1 cellular context compared by ENCODE assay signal in the genomic region with DNA sequence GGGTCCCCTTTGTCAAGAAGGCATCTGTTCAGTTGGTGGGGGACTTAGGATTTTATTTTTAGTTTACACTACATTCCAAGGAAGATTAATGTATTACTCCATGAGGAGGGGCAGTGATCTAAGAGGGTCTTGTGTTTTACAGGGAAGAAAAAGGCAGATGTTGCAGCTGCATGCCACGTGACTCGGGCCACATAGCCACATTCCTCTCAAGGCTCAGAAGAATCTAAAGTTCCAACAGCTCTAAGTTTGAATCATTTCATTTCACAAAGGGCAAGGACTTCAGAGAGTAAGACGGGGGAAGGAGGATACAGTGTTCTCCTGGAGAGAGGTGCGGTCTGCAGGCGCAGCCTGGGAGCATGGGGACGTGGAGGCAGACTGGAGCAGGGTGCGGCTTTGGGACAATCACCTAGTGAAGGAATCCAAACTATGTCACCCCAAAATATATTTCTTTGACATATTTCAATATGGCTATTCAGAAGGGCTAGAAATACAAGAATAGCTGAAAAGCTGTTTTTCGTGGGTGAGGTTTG.
TF ChIP-seq lines count a peak whose summit lies in the region.

No MANE protein-coding gene starts in this region.

TF ChIP-seq in WTC11, 78 proteins besides CTCF, POLR2A, EP300 and RAD21 (continued from another document):
- TF ChIP-seq, protein P1, sequence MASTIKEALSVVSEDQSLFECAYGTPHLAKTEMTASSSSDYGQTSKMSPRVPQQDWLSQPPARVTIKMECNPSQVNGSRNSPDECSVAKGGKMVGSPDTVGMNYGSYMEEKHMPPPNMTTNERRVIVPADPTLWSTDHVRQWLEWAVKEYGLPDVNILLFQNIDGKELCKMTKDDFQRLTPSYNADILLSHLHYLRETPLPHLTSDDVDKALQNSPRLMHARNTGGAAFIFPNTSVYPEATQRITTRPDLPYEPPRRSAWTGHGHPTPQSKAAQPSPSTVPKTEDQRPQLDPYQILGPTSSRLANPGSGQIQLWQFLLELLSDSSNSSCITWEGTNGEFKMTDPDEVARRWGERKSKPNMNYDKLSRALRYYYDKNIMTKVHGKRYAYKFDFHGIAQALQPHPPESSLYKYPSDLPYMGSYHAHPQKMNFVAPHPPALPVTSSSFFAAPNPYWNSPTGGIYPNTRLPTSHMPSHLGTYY (CRISPR knock-in tag; IDR thresholded peaks at IDR 0.05): no peak
- TF ChIP-seq, protein P2, sequence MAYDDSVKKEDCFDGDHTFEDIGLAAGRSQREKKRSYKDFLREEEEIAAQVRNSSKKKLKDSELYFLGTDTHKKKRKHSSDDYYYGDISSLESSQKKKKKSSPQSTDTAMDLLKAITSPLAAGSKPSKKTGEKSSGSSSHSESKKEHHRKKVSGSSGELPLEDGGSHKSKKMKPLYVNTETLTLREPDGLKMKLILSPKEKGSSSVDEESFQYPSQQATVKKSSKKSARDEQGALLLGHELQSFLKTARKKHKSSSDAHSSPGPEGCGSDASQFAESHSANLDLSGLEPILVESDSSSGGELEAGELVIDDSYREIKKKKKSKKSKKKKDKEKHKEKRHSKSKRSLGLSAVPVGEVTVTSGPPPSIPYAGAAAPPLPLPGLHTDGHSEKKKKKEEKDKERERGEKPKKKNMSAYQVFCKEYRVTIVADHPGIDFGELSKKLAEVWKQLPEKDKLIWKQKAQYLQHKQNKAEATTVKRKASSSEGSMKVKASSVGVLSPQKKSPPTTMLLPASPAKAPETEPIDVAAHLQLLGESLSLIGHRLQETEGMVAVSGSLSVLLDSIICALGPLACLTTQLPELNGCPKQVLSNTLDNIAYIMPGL (CRISPR knock-in tag; IDR thresholded peaks at IDR 0.05): no peak
- TF ChIP-seq, protein P3, sequence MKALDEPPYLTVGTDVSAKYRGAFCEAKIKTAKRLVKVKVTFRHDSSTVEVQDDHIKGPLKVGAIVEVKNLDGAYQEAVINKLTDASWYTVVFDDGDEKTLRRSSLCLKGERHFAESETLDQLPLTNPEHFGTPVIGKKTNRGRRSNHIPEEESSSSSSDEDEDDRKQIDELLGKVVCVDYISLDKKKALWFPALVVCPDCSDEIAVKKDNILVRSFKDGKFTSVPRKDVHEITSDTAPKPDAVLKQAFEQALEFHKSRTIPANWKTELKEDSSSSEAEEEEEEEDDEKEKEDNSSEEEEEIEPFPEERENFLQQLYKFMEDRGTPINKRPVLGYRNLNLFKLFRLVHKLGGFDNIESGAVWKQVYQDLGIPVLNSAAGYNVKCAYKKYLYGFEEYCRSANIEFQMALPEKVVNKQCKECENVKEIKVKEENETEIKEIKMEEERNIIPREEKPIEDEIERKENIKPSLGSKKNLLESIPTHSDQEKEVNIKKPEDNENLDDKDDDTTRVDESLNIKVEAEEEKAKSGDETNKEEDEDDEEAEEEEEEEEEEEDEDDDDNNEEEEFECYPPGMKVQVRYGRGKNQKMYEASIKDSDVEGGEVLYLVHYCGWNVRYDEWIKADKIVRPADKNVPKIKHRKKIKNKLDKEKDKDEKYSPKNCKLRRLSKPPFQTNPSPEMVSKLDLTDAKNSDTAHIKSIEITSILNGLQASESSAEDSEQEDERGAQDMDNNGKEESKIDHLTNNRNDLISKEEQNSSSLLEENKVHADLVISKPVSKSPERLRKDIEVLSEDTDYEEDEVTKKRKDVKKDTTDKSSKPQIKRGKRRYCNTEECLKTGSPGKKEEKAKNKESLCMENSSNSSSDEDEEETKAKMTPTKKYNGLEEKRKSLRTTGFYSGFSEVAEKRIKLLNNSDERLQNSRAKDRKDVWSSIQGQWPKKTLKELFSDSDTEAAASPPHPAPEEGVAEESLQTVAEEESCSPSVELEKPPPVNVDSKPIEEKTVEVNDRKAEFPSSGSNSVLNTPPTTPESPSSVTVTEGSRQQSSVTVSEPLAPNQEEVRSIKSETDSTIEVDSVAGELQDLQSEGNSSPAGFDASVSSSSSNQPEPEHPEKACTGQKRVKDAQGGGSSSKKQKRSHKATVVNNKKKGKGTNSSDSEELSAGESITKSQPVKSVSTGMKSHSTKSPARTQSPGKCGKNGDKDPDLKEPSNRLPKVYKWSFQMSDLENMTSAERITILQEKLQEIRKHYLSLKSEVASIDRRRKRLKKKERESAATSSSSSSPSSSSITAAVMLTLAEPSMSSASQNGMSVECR (CRISPR knock-in tag; IDR thresholded peaks at IDR 0.05; ENCODE audit: borderline replicate concordance): no peak
- TF ChIP-seq, protein P4, sequence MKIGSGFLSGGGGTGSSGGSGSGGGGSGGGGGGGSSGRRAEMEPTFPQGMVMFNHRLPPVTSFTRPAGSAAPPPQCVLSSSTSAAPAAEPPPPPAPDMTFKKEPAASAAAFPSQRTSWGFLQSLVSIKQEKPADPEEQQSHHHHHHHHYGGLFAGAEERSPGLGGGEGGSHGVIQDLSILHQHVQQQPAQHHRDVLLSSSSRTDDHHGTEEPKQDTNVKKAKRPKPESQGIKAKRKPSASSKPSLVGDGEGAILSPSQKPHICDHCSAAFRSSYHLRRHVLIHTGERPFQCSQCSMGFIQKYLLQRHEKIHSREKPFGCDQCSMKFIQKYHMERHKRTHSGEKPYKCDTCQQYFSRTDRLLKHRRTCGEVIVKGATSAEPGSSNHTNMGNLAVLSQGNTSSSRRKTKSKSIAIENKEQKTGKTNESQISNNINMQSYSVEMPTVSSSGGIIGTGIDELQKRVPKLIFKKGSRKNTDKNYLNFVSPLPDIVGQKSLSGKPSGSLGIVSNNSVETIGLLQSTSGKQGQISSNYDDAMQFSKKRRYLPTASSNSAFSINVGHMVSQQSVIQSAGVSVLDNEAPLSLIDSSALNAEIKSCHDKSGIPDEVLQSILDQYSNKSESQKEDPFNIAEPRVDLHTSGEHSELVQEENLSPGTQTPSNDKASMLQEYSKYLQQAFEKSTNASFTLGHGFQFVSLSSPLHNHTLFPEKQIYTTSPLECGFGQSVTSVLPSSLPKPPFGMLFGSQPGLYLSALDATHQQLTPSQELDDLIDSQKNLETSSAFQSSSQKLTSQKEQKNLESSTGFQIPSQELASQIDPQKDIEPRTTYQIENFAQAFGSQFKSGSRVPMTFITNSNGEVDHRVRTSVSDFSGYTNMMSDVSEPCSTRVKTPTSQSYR (CRISPR knock-in tag; IDR thresholded peaks at IDR 0.05): no peak
- TF ChIP-seq CBFB (CRISPR knock-in tag; IDR thresholded peaks at IDR 0.05; ENCODE audit: low read depth) (no peak), ZNF416 (CRISPR knock-in tag; IDR thresholded peaks at IDR 0.05) (no peak), CREB1 (CRISPR knock-in tag; IDR thresholded peaks at IDR 0.05) (no peak), HMGA2 (CRISPR knock-in tag; IDR thresholded peaks at IDR 0.05) (no peak), GRHL2 (CRISPR knock-in tag; IDR thresholded peaks at IDR 0.05; ENCODE audit: insufficient replicate concordance, severe bottlenecking) (no peak), NFE2L1 (CRISPR knock-in tag; IDR thresholded peaks at IDR 0.05) (no peak), GTF2I (CRISPR knock-in tag; conservative IDR thresholded peaks at IDR 0.05) (no peak)
- TF ChIP-seq, protein P5, sequence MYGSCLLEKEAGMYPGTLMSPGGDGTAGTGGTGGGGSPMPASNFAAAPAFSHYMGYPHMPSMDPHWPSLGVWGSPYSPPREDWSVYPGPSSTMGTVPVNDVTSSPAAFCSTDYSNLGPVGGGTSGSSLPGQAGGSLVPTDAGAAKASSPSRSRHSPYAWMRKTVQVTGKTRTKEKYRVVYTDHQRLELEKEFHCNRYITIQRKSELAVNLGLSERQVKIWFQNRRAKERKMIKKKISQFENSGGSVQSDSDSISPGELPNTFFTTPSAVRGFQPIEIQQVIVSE (CRISPR knock-in tag; IDR thresholded peaks at IDR 0.05; ENCODE audit: borderline replicate concordance): no peak
- TF ChIP-seq, protein P6, sequence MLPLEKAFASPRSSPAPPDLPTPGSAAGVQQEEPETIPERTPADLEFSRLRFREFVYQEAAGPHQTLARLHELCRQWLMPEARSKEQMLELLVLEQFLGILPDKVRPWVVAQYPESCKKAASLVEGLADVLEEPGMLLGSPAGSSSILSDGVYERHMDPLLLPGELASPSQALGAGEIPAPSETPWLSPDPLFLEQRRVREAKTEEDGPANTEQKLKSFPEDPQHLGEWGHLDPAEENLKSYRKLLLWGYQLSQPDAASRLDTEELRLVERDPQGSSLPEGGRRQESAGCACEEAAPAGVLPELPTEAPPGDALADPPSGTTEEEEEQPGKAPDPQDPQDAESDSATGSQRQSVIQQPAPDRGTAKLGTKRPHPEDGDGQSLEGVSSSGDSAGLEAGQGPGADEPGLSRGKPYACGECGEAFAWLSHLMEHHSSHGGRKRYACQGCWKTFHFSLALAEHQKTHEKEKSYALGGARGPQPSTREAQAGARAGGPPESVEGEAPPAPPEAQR (CRISPR knock-in tag; IDR thresholded peaks at IDR 0.05): no peak
- TF ChIP-seq, protein P7, sequence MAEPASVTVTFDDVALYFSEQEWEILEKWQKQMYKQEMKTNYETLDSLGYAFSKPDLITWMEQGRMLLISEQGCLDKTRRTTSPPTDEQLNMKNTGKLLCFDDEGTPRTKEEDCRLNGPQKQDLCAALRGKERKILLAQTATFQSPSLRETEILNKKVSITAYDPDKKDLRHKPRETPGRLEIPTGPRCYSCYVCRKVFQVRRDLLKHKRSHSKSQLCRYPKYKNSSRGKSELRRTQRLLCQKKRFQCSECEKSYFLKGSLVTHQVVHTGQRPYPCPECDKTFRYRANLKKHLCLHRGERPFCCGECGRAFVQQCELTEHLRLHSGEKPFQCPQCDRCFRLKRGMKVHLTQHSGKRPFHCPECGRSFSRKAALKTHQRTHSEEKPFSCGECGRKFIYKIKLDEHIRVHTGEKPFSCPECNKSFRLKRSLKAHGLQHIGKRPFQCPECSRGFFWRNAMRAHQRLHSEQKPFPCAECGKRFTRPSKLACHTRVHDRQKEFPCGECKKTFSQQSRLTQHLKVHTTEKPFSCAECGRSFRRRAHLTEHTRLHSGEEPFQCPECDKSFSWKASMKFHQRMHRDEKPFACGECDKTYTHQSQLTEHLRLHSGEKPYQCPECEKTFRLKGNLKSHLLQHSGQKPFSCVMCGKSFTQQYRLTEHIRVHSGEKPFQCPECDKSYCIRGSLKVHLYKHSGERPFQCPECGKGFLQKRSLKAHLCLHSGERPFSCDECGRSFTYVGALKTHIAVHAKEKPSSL (CRISPR knock-in tag; conservative IDR thresholded peaks at IDR 0.05): no peak
- TF ChIP-seq, protein P8, sequence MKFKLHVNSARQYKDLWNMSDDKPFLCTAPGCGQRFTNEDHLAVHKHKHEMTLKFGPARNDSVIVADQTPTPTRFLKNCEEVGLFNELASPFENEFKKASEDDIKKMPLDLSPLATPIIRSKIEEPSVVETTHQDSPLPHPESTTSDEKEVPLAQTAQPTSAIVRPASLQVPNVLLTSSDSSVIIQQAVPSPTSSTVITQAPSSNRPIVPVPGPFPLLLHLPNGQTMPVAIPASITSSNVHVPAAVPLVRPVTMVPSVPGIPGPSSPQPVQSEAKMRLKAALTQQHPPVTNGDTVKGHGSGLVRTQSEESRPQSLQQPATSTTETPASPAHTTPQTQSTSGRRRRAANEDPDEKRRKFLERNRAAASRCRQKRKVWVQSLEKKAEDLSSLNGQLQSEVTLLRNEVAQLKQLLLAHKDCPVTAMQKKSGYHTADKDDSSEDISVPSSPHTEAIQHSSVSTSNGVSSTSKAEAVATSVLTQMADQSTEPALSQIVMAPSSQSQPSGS (CRISPR knock-in tag; IDR thresholded peaks at IDR 0.05; ENCODE audit: borderline replicate concordance, low read depth): no peak
TF ChIP-seq in WTC11: peak in this region for 3.
